23 cellular contexts compared by ENCODE assay signal in genomic region chr7:86445285-86445684, GRCh38.
"Had no signal": no experiment of that assay in that cellular context is flagged by ENCODE, and none has a peak within 500 bp of the region (broad histone marks: within the 10 kb centered on the region; RNA-seq: fewer than 3 reads in every experiment).

No MANE protein-coding gene starts in this region.

- H3K27ac ChIP-seq: coronary artery, dorsolateral prefrontal cortex, esophagus muscularis mucosa, gastrocnemius medialis, heart right ventricle, left lung, lower lobe of right lung had no signal

- H3K27me3 ChIP-seq: dorsolateral prefrontal cortex, esophagus muscularis mucosa, gastrocnemius medialis, heart right ventricle, left lung had no signal

- H3K4me3 ChIP-seq: coronary artery, dorsolateral prefrontal cortex, esophagus muscularis mucosa, gastrocnemius medialis, heart right ventricle, left lung, lower lobe of right lung, mucosa of descending colon had no signal

- FAIRE-seq: endothelial cell of umbilical vein, islet of Langerhans, keratinocyte had no signal

- H3K36me3 ChIP-seq: esophagus muscularis mucosa, gastrocnemius medialis, heart right ventricle, left lung, lower lobe of right lung had no signal

- H3K4me1 ChIP-seq: esophagus muscularis mucosa, gastrocnemius medialis, heart right ventricle, left lung, lower lobe of right lung had no signal

- H3K9me3 ChIP-seq: esophagus muscularis mucosa, gastrocnemius medialis, heart right ventricle, left lung, lower lobe of right lung, mucosa of descending colon had no signal

- DNase-seq: dermis blood vessel endothelial cell; dorsolateral prefrontal cortex; effector CD4-positive, alpha-beta T cell; effector memory CD4-positive, alpha-beta T cell; foreskin fibroblast; foreskin melanocyte; gastrocnemius medialis; glutamatergic neuron; head of caudate nucleus; heart right ventricle; hippocampal formation; left cardiac atrium; left lung; left ventricle myocardium superior; lower lobe of right lung; mesenchymal stem cell; mucosa of descending colon; naive B cell had no signal

- ATAC-seq: gastrocnemius medialis, heart right ventricle, left cardiac atrium, left lung, left ventricle myocardium superior, lower lobe of right lung, mucosa of descending colon had no signal
